8 cellular contexts compared by ENCODE assay signal in genomic region chr4:59393780-59394179, GRCh38.
"Had no signal": no experiment of that assay in that cellular context is flagged by ENCODE, and none has a peak within 500 bp of the region (broad histone marks: within the 10 kb centered on the region; RNA-seq: fewer than 3 reads in every experiment).

No MANE protein-coding gene starts in this region.

- H3K4me3 ChIP-seq: GM23248, K562 had no signal

- H3K27ac Mint-ChIP-seq: H9 had no signal

- H2AFZ ChIP-seq: GM23248 had no signal

- FAIRE-seq: H1, H54, HTR-8/SVneo, K562 had no signal

- H3K9ac ChIP-seq: GM23248 had no signal

- H3K4me3 Mint-ChIP-seq: H9 had no signal

- H3K4me1 Mint-ChIP-seq: H9 had no signal

- DNase-seq: GM23248, H9, HCEC 1CT, IMR-90 had no signal

- ATAC-seq: K562 had no signal

- H3K27ac ChIP-seq: GM23248 had no signal
